Comparison of ENCODE assay signal across 9 cellular contexts in the genomic region with DNA sequence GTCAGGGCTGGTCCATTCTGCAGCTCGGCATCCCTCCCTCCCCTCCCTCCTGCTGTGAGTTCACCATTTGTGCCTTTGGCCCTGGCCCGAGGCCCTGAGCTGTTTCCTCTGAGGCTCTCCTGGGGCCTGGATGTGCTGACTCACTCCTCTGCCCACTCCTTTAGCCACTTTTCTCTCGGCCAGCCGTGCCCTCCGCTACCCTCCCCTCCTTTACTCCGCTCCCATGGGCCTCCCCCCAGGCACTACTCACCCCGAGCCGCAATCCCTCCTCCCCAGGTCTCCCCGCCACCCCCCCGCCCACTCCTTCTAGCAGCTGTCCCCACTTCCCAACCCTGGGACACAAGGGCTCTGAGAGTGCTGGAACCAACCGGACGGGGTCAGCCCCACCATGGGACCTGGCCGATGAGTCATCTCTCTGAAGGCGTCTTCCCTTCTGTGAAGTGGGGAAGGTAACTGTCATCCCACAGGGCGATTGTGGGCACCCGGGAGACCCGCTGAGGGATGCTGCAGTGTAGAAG. TPM values are rescaled to one million over a fixed set of nuclear protein-coding genes. Genes with fewer than 3 reads are reported as not detected.
DNase-seq lines count a peak whose midpoint lies in the region; TF ChIP-seq lines count a peak whose summit lies in the region.
"Had no signal": no experiment of that assay in that cellular context is flagged by ENCODE, and none has a peak within 500 bp of the region (broad histone marks: within the 10 kb centered on the region; RNA-seq: fewer than 3 reads in every experiment).

No MANE protein-coding gene starts in this region.

- peak overlapping the region; percentile 61 to 76 for H3K4ac ChIP-seq in mesenchymal stem cell (ENCODE audit: low read depth in 1 of 2, low read length in 2 of 2)

- H3K79me1 ChIP-seq in mesenchymal stem cell (replicated peaks; ENCODE audit: low read length, poor library complexity, severe bottlenecking), result no peaks in the 10 kb centered on the region

- H3K27me3 ChIP-seq in colonic mucosa, result no peaks in the 10 kb centered on the region
- H3K27me3 ChIP-seq in mesenchymal stem cell (ENCODE audit: control insufficient read depth in 1 of 2, insufficient read depth in 1 of 2, low read length in 2 of 2), result peaks cover 14 to 45% of the 10 kb centered on the region in 2 experiments

- H2BK15ac ChIP-seq in mesenchymal stem cell (ENCODE audit: low read depth, poor library complexity, severe bottlenecking), result peak overlapping the region; percentile 82

- DNase-seq in AG20443 (ENCODE audit: low spot score), result peak; percentile 97
- DNase-seq in LoVo (ENCODE audit: low spot score), result peak; percentile 17
- DNase-seq in colonic mucosa, result peak; percentile 23
- peak; percentile 88 for DNase-seq in mesenchymal stem cell
- DNase-seq in NCI-H1694 (lab: John Stamatoyannopoulos, UW), result no peak
- no peak for DNase-seq in stimulated activated CD4-positive, alpha-beta T cell treated with anti-CD3 and anti-CD28 coated beads, Interleukin-2, amount 100 ng/mL, for 48 hours
- DNase-seq in stimulated activated CD4-positive, alpha-beta T cell treated with anti-CD3 and anti-CD28 coated beads, Interleukin-2, amount 100 ng/mL, for 24 hours, result no peak
- no peak for DNase-seq in NCI-H2081 treated with DMSO at 0.1 percent for 48 hours (lab: John Stamatoyannopoulos, UW)

- no peak for TF ChIP-seq CTCF in colonic mucosa (IDR thresholded peaks at IDR 0.05)

- H3K36me3 ChIP-seq in colonic mucosa (no peaks in the 10 kb centered on the region), mesenchymal stem cell (ENCODE audit: control insufficient read depth in 1 of 2, insufficient read depth in 2 of 2, low read depth in 1 of 2, low read length in 2 of 2) (no peaks in the 10 kb centered on the region)

- no peak overlapping the region for H2AK5ac ChIP-seq in mesenchymal stem cell (ENCODE audit: low read length, severe bottlenecking)

- H3K27ac ChIP-seq in colonic mucosa (no peak overlapping the region), mesenchymal stem cell (ENCODE audit: low read length, poor library complexity, severe bottlenecking) (peak overlapping the region; percentile 19)

- H3K9ac ChIP-seq in colonic mucosa (ENCODE audit: low read depth in 2 of 2, low read length in 2 of 2), result no peak overlapping the region
- no peak overlapping the region for H3K9ac ChIP-seq in mesenchymal stem cell (ENCODE audit: low read length)

- H3K4me3 ChIP-seq in colonic mucosa (no peak overlapping the region), mesenchymal stem cell (ENCODE audit: insufficient read depth in 1 of 2, low read depth in 1 of 2, low read length in 2 of 2) (peak overlapping the region in 1 of 2 experiments; percentile 29)

- H3K23ac ChIP-seq in mesenchymal stem cell (ENCODE audit: low read length in 2 of 2), result no peak overlapping the region

- H2BK120ac ChIP-seq in mesenchymal stem cell (ENCODE audit: low read depth, low read length), result peak overlapping the region; percentile 59

- H4K91ac ChIP-seq in mesenchymal stem cell (ENCODE audit: low read length), result peak overlapping the region; percentile 54

- H2BK12ac ChIP-seq in mesenchymal stem cell (ENCODE audit: low read length in 2 of 2), result peak overlapping the region; percentile 79 to 91

- peak overlapping the region; percentile 59 for H4K8ac ChIP-seq in mesenchymal stem cell (ENCODE audit: low read length)

- H3K18ac ChIP-seq in mesenchymal stem cell (ENCODE audit: low read depth in 1 of 2, low read length in 2 of 2), result peak overlapping the region; percentile 46 to 85

- peak overlapping the region in 1 of 2 experiments; percentile 22 for H3K14ac ChIP-seq in mesenchymal stem cell (ENCODE audit: low read length in 2 of 2)

- peak overlapping the region; percentile 36 for H3K4me2 ChIP-seq in mesenchymal stem cell (ENCODE audit: low read length, poor library complexity, severe bottlenecking)

- 2% methylated on average over 17 of the region's 17 CpGs for WGBS in mesenchymal stem cell

- intact Hi-C loops in colonic mucosa (cut with DNase I), result no loop called here

- H2BK5ac ChIP-seq in mesenchymal stem cell (ENCODE audit: low read depth, low read length, poor library complexity, severe bottlenecking), result no peak overlapping the region

- no peaks in the 10 kb centered on the region for H3K4me1 ChIP-seq in colonic mucosa
- peaks cover 17% of the 10 kb centered on the region for H3K4me1 ChIP-seq in mesenchymal stem cell (ENCODE audit: control insufficient read depth, insufficient read depth, low read depth, low read length)

- H2AFZ ChIP-seq in mesenchymal stem cell (ENCODE audit: low read depth, low read length), result peak overlapping the region; percentile 21

- H3K9me3 ChIP-seq in colonic mucosa (no peaks in the 10 kb centered on the region), mesenchymal stem cell (ENCODE audit: control insufficient read depth, low read length) (no peaks in the 10 kb centered on the region)

RNA-seq across cellular contexts. Expression of a gene that starts 11.4 kb away (rescaled TPM):
- not detected for total RNA-seq in colonic mucosa
- polyA plus RNA-seq in mesenchymal stem cell (2013, experiment 1 of 2), result not detected
- polyA plus RNA-seq in mesenchymal stem cell (2013, experiment 2 of 2), result not detected
- total RNA-seq: neural crest cell had no signal

RNA-seq across cellular contexts. Expression of a gene that starts 37.4 kb away (rescaled TPM):
- not detected for total RNA-seq in colonic mucosa
- not detected for polyA plus RNA-seq in mesenchymal stem cell (2013, experiment 1 of 2)
- not detected for polyA plus RNA-seq in mesenchymal stem cell (2013, experiment 2 of 2)
- total RNA-seq: neural crest cell had no signal

RNA-seq across cellular contexts. Expression of a gene that starts 41.5 kb away (rescaled TPM):
- 10 to 100 TPM; 17.2 to 45.6 TPM for total RNA-seq in colonic mucosa
- polyA plus RNA-seq in mesenchymal stem cell (2013, experiment 1 of 2), result 24.3 TPM
- polyA plus RNA-seq in mesenchymal stem cell (2013, experiment 2 of 2), result 22.1 TPM

Comparison
In these comparisons a context has a peak if more than half of its experiments do, and no peak if none do; other contexts are left out.
1. DNase-seq: peak in AG20443 (single experiment), LoVo (single experiment), colonic mucosa (single experiment) and mesenchymal stem cell (single experiment); none in NCI-H1694 (single experiment), stimulated activated CD4-positive, alpha-beta T cell treated with anti-CD3 and anti-CD28 coated beads, Interleukin-2, amount 100 ng/mL, for 48 hours (0 of 2), stimulated activated CD4-positive, alpha-beta T cell treated with anti-CD3 and anti-CD28 coated beads, Interleukin-2, amount 100 ng/mL, for 24 hours (0 of 2) and NCI-H2081 treated with DMSO at 0.1 percent for 48 hours (single experiment).